19 cellular contexts compared by ENCODE assay signal in genomic region chr3:115977866-115978265, GRCh38.
DNase-seq lines count a peak whose midpoint lies in the region; ATAC-seq and TF ChIP-seq lines count a peak whose summit lies in the region.
"Had no signal": no experiment of that assay in that cellular context is flagged by ENCODE, and none has a peak within 500 bp of the region (broad histone marks: within the 10 kb centered on the region; RNA-seq: fewer than 3 reads in every experiment).

No MANE protein-coding gene starts in this region.

- H3K27ac ChIP-seq in upper lobe of right lung, result no peak overlapping the region

- no peaks in the 10 kb centered on the region for H3K9me3 ChIP-seq in upper lobe of right lung

- no peaks in the 10 kb centered on the region for H3K27me3 ChIP-seq in upper lobe of right lung

- H3K4me3 ChIP-seq in epithelial cell of proximal tubule (ENCODE audit: low read depth, low read length) (no peak overlapping the region), upper lobe of right lung (no peak overlapping the region)

- no peaks in the 10 kb centered on the region for H3K36me3 ChIP-seq in upper lobe of right lung

- intact Hi-C loops in upper lobe of right lung (cut with DNase I), result no loop called here

- peaks cover 4% of the 10 kb centered on the region for H3K4me1 ChIP-seq in upper lobe of right lung

- ATAC-seq in upper lobe of right lung (no peak), HG02798 (IDR thresholded peaks at IDR 0.05; ENCODE audit: poor library complexity, unreplicated experiment) (no peak)
- ATAC-seq: PC-3, T-cell had no signal

- TF ChIP-seq CTCF in epithelial cell of proximal tubule (conservative IDR thresholded peaks at IDR 0.05; ENCODE audit: low read depth, low read length) (peak; percentile 22), upper lobe of right lung (IDR thresholded peaks at IDR 0.05) (peak; percentile 6)

- DNase-seq in DMS 273 (lab: John Stamatoyannopoulos, UW; ENCODE audit: unreplicated experiment) (peak; percentile 16), DMS 273 treated with DMSO at 0.1 percent for 48 hours (lab: John Stamatoyannopoulos, UW) (no peak), NCI-H69 (lab: John Stamatoyannopoulos, UW) (peak; percentile 14), epithelial cell of proximal tubule (ENCODE audit: low read depth) (no peak), upper lobe of right lung (no peak), mesenteric fat pad (ENCODE audit: low spot score) (no peak)
- no peak for DNase-seq in stimulated activated CD8-positive, alpha-beta memory T cell treated with anti-CD3 and anti-CD28 coated beads, Interleukin-4, amount 100 ng/mL, for 48 hours
- DNase-seq: 8988T, COR-L47, DMS79 treated with DMSO at 0.1 percent for 48 hours, H7, IMR-90, NCI-H1417 treated with DMSO at 0.1 percent for 48 hours, NCI-H2029, NCI-H2171 treated with DMSO at 0.1 percent for 48 hours, NCI-H510A treated with DMSO at 0.1 percent for 48 hours, PC-3, T-cell had no signal

Comparison
In these comparisons a context has a peak if more than half of its experiments do, and no peak if none do; other contexts are left out.
1. DNase-seq: peak in DMS 273 (single experiment) and NCI-H69 (single experiment); none in DMS 273 treated with DMSO at 0.1 percent for 48 hours (single experiment), epithelial cell of proximal tubule (single experiment), upper lobe of right lung (single experiment), stimulated activated CD8-positive, alpha-beta memory T cell treated with anti-CD3 and anti-CD28 coated beads, Interleukin-4, amount 100 ng/mL, for 48 hours (single experiment) and mesenteric fat pad (single experiment).